In genomic region chr13:63448654-63449053, GRCh38 we compare ENCODE assay signal across 25 cellular contexts.
"Had no signal": no experiment of that assay in that cellular context is flagged by ENCODE, and none has a peak within 500 bp of the region (broad histone marks: within the 10 kb centered on the region; RNA-seq: fewer than 3 reads in every experiment).

No MANE protein-coding gene starts in this region.

- H3K27ac Mint-ChIP-seq: activated CD4-positive, alpha-beta memory T cell treated with anti-CD3 and anti-CD28 coated beads, Interleukin-2, amount 10 ng/mL, durations not matched to agents 7 days and 5 days; activated CD4-positive, alpha-beta T cell treated with anti-CD3 and anti-CD28 coated beads for 36 hours; activated naive CD4-positive, alpha-beta T cell treated with anti-CD3 and anti-CD28 coated beads for 36 hours; activated naive CD8-positive, alpha-beta T cell; activated T-helper 17 cell treated with anti-CD3 and anti-CD28 coated beads, Interleukin-2, amount 50 U/mL, for 72 hours had no signal

- ATAC-seq: activated CD4-positive, alpha-beta T cell treated with anti-CD3 and anti-CD28 coated beads for 36 hours; activated T-helper 17 cell treated with anti-CD3 and anti-CD28 coated beads, Interleukin-2, amount 50 U/mL, for 72 hours had no signal

- H3K27me3 Mint-ChIP-seq: activated CD4-positive, alpha-beta memory T cell treated with anti-CD3 and anti-CD28 coated beads, Interleukin-2, amount 10 ng/mL, durations not matched to agents 7 days and 5 days; activated CD4-positive, alpha-beta T cell treated with anti-CD3 and anti-CD28 coated beads for 36 hours; activated naive CD8-positive, alpha-beta T cell; activated T-helper 17 cell treated with anti-CD3 and anti-CD28 coated beads, Interleukin-2, amount 50 U/mL, for 72 hours; brain; central memory CD8-positive, alpha-beta T cell had no signal

- H3K9me3 Mint-ChIP-seq: activated T-helper 17 cell treated with anti-CD3 and anti-CD28 coated beads, Interleukin-2, amount 50 U/mL, for 72 hours had no signal

- H3K27me3 ChIP-seq: MG63, Peyer's patch, SJSA1 had no signal

- DNase-seq: activated CD4-positive, alpha-beta memory T cell treated with anti-CD3 and anti-CD28 coated beads, Interleukin-2, amount 10 ng/mL, durations not matched to agents 7 days and 5 days; activated CD4-positive, alpha-beta T cell treated with anti-CD3 and anti-CD28 coated beads for 36 hours; activated CD4-positive, alpha-beta T cell treated with anti-CD3 and anti-CD28 coated beads, Interleukin-2, amount 50 U/mL, for 1 hour; activated gamma-delta T cell; activated naive CD4-positive, alpha-beta T cell treated with anti-CD3 and anti-CD28 coated beads for 36 hours; activated T-cell treated with anti-CD3 and anti-CD28 coated beads for 4 hours; activated T-cell treated with anti-CD3 and anti-CD28 coated beads, Interleukin-2, amount 50 U/mL, for 48 hours; amygdala; MG63; MV-4-11; NCI-H1092 treated with DMSO at 0.1 percent for 48 hours; NCI-H1417 treated with DMSO at 0.1 percent for 48 hours; NCI-H1694; NCI-H2029; NCI-H2107; NCI-H510A treated with DMSO at 0.1 percent for 48 hours; Peyer's patch; SHP77; T-helper 1 cell; WERI-Rb-1 had no signal

- H3K4me1 Mint-ChIP-seq: activated CD4-positive, alpha-beta memory T cell treated with anti-CD3 and anti-CD28 coated beads, Interleukin-2, amount 10 ng/mL, durations not matched to agents 7 days and 5 days; activated CD4-positive, alpha-beta T cell treated with anti-CD3 and anti-CD28 coated beads for 36 hours; activated T-helper 17 cell treated with anti-CD3 and anti-CD28 coated beads, Interleukin-2, amount 50 U/mL, for 72 hours; brain; central memory CD8-positive, alpha-beta T cell had no signal

- H3K36me3 Mint-ChIP-seq: activated naive CD8-positive, alpha-beta T cell; brain had no signal

- H3K36me3 ChIP-seq: MG63, Peyer's patch, SJSA1, WERI-Rb-1 had no signal

- H3K9me3 ChIP-seq: MG63, SJSA1 had no signal

- H3K4me3 ChIP-seq: MG63, Peyer's patch, SJSA1 had no signal

- H3K4me1 ChIP-seq: Peyer's patch, SJSA1 had no signal

- H3K27ac ChIP-seq: Peyer's patch, SJSA1, WERI-Rb-1 had no signal

- H3K4me3 Mint-ChIP-seq: activated CD4-positive, alpha-beta memory T cell treated with anti-CD3 and anti-CD28 coated beads, Interleukin-2, amount 10 ng/mL, durations not matched to agents 7 days and 5 days; activated CD4-positive, alpha-beta T cell treated with anti-CD3 and anti-CD28 coated beads for 36 hours; activated naive CD4-positive, alpha-beta T cell treated with anti-CD3 and anti-CD28 coated beads for 36 hours; activated naive CD8-positive, alpha-beta T cell; activated T-helper 17 cell treated with anti-CD3 and anti-CD28 coated beads, Interleukin-2, amount 50 U/mL, for 72 hours; brain; central memory CD8-positive, alpha-beta T cell had no signal
